ENCODE assay signal across 8 cellular contexts in the genomic region with DNA sequence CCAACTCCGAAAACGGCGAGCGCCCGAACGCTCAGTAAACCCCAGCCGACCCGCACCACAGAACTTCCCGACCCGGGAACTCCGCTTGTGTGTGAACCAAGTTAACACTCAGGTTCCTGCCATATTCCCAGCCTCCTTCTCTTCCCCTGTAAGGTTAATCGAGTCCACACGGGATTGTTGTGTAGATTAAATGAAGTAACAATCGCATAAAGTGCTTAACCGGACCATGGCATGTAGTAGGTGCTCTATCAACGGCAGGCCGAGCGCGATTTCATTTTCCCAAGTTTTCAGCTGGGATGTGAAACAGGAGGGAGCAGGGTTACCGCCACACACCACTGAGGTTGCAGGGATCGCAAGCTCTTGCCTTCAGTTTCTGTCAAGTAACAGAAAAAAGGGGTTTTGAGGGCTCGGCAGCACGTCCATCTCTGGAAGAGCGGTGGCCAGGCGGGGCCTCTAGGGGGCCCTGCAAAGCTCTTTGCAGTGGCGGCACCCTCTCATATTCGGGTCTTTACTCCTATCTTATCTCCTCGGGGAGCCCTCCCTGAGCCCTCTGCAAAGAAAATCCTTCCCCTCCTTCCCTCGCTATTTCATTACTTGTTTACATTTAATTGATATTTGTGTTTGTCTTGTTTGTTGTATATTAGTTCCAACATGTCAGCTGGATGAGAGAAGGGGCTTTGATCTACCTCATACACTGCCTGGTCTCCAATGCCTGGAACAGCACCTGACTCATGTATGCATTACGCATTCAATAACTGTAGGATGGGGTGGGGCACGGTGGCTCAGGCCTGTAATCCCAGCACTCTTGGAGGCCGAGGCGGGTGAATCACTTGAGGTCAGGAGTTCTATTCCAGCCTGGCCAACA. TPM values are rescaled to one million over a fixed set of nuclear protein-coding genes. Genes with fewer than 3 reads are reported as not detected.
DNase-seq lines count a peak whose midpoint lies in the region; ATAC-seq, FAIRE-seq and TF ChIP-seq lines count a peak whose summit lies in the region.

No MANE protein-coding gene starts in this region.

- peak; percentile 37 for DNase-seq in GM12892 (ENCODE audit: insufficient read length)
- DNase-seq in NCI-H345 treated with DMSO at 0.1 percent for 48 hours (lab: John Stamatoyannopoulos, UW; ENCODE audit: unreplicated experiment) = peak; percentile 38
- DNase-seq in activated naive CD8-positive, alpha-beta T cell treated with anti-CD3 and anti-CD28 coated beads for 36 hours = peak; percentile 20

- H3K4me1 ChIP-seq in ACC112 (ENCODE audit: control insufficient read depth, insufficient read depth, low read length, unreplicated experiment) = peaks cover 17% of the 10 kb centered on the region
- H3K4me1 ChIP-seq in iPS-15b (ENCODE audit: control insufficient read depth, insufficient read depth, low read length) = peaks cover 22% of the 10 kb centered on the region
- peaks cover 0 to 11% (median 7%) of the 10 kb centered on the region in 3 donors for H3K4me1 ChIP-seq in skeletal muscle tissue (ENCODE audit: control insufficient read depth in 3 of 3, insufficient read depth in 3 of 3, low read length in 3 of 3)

- no peaks in the 10 kb centered on the region for H3K9me3 Mint-ChIP-seq in activated naive CD8-positive, alpha-beta T cell treated with anti-CD3 and anti-CD28 coated beads for 36 hours

- H3K4me3 Mint-ChIP-seq in activated naive CD8-positive, alpha-beta T cell treated with anti-CD3 and anti-CD28 coated beads for 36 hours = peak overlapping the region; percentile 81

- peak; percentile 54 for FAIRE-seq in GM12892 (lab: Jason Lieb, UNC)

- H3K9me3 ChIP-seq in iPS-15b (ENCODE audit: control insufficient read depth, insufficient read depth, low read length) (no peaks in the 10 kb centered on the region), skeletal muscle tissue (ENCODE audit: control insufficient read depth in 3 of 3, low read length in 3 of 3) (no peaks in the 10 kb centered on the region)

- peaks cover 25% of the 10 kb centered on the region for H3K27me3 ChIP-seq in ACC112 (ENCODE audit: insufficient read depth, low read length)
- peaks cover 25% of the 10 kb centered on the region for H3K27me3 ChIP-seq in iPS-15b (ENCODE audit: control insufficient read depth, insufficient read depth, low read length)
- H3K27me3 ChIP-seq in skeletal muscle tissue (ENCODE audit: control insufficient read depth in 3 of 3, insufficient read depth in 3 of 3, low read length in 3 of 3) = peaks cover 3 to 17% (median 3%) of the 10 kb centered on the region in 3 donors

- H3K79me2 ChIP-seq in ACC112 (ENCODE audit: control insufficient read depth, insufficient read depth, low read length, unreplicated experiment) = no peaks in the 10 kb centered on the region

- no peak for ATAC-seq in GM18858 (IDR thresholded peaks at IDR 0.05; ENCODE audit: unreplicated experiment)
- ATAC-seq in GM18502 (IDR thresholded peaks at IDR 0.05; ENCODE audit: poor library complexity, unreplicated experiment) = no peak

- H3K27me3 Mint-ChIP-seq in activated naive CD8-positive, alpha-beta T cell treated with anti-CD3 and anti-CD28 coated beads for 36 hours = peaks cover 29% of the 10 kb centered on the region

- H3K4me3 ChIP-seq in ACC112 (ENCODE audit: low read depth, low read length) (peak overlapping the region; percentile 45), iPS-15b (ENCODE audit: low read depth, low read length) (peak overlapping the region; percentile 93), skeletal muscle tissue (ENCODE audit: low read length in 3 of 3) (peak overlapping the region; percentile 61 to 69 (median 67))

- H3K27ac ChIP-seq in ACC112 (ENCODE audit: low read depth, low read length) = no peak overlapping the region
- H3K27ac ChIP-seq in skeletal muscle tissue (ENCODE audit: low read depth, low read length) = no peak overlapping the region

- peaks cover 7% of the 10 kb centered on the region for H3K4me1 Mint-ChIP-seq in activated naive CD8-positive, alpha-beta T cell treated with anti-CD3 and anti-CD28 coated beads for 36 hours

- H3K36me3 Mint-ChIP-seq in activated naive CD8-positive, alpha-beta T cell treated with anti-CD3 and anti-CD28 coated beads for 36 hours = no peaks in the 10 kb centered on the region

- no peak for TF ChIP-seq POLR2A in GM12892 (IDR thresholded peaks at IDR 0.05; ENCODE audit: low read depth, low read length)

- H2AFZ ChIP-seq in ACC112 (ENCODE audit: low read length, unreplicated experiment) = no peak overlapping the region

- H3K9ac ChIP-seq in iPS-15b (ENCODE audit: low read depth, low read length) (peak overlapping the region; percentile 49), skeletal muscle tissue (ENCODE audit: low read depth in 1 of 3, low read length in 3 of 3) (peak overlapping the region in 2 of 3 donors; percentile 58 to 63)

- H3K36me3 ChIP-seq in ACC112 (ENCODE audit: insufficient read depth, low read length) (no peaks in the 10 kb centered on the region), iPS-15b (ENCODE audit: control insufficient read depth, insufficient read depth, low read length) (no peaks in the 10 kb centered on the region), skeletal muscle tissue (ENCODE audit: control insufficient read depth in 3 of 3, insufficient read depth in 3 of 3, low read length in 3 of 3) (no peaks in the 10 kb centered on the region)

- H3K27ac Mint-ChIP-seq in activated naive CD8-positive, alpha-beta T cell treated with anti-CD3 and anti-CD28 coated beads for 36 hours = no peak overlapping the region

RNA-seq across cellular contexts. Expression of a gene that starts 0.8 kb away (rescaled TPM):
- 4.4 TPM for polyA plus RNA-seq in GM12892 (2012; ENCODE audit: missing spikeins)
- 1 to 10 TPM; 5.1 to 5.6 TPM for total RNA-seq in activated naive CD8-positive, alpha-beta T cell treated with anti-CD3 and anti-CD28 coated beads for 36 hours
- total RNA-seq in skeletal muscle tissue = 5.2 TPM
